1 cellular context compared by ENCODE assay signal in genomic region chr7:100612730-100613446, GRCh38.
TF ChIP-seq lines count a peak whose summit lies in the region.

No MANE protein-coding gene starts in this region.

TF ChIP-seq in IMR-90, 13 proteins besides CTCF, POLR2A, EP300 and RAD21:
- TF ChIP-seq MAFK (IDR thresholded peaks at IDR 0.05; ENCODE audit: low read depth, low read length) (no peak), MXI1 (IDR thresholded peaks at IDR 0.05; ENCODE audit: borderline replicate concordance, low read depth, low read length) (no peak), RFX5 (IDR thresholded peaks at IDR 0.05; ENCODE audit: low read depth, low read length) (no peak), SMC3 (IDR thresholded peaks at IDR 0.05; ENCODE audit: low read depth, low read length) (no peak), CHD1 (IDR thresholded peaks at IDR 0.05; ENCODE audit: low read depth, low read length) (no peak), FOS (IDR thresholded peaks at IDR 0.05; ENCODE audit: low read depth, low read length) (no peak), RCOR1 (IDR thresholded peaks at IDR 0.05; ENCODE audit: insufficient replicate concordance, low read length) (no peak), ELK1 (IDR thresholded peaks at IDR 0.05; ENCODE audit: borderline replicate concordance, low read depth, low read length) (no peak), USF2 (IDR thresholded peaks at IDR 0.05; ENCODE audit: low read depth, low read length) (no peak), MAZ (IDR thresholded peaks at IDR 0.05; ENCODE audit: borderline replicate concordance, low read depth, low read length) (no peak), CEBPB (IDR thresholded peaks at IDR 0.05; ENCODE audit: low read depth, low read length) (no peak), BHLHE40 (IDR thresholded peaks at IDR 0.05; ENCODE audit: low read depth, low read length) (no peak), NFE2L2 (IDR thresholded peaks at IDR 0.05; ENCODE audit: low read depth, low read length) (no peak)
